Comparison of ENCODE assay signal across 1 cellular context in genomic region chr6:47135772-47136171, GRCh38.
TF ChIP-seq lines count a peak whose summit lies in the region.

No MANE protein-coding gene starts in this region.

TF ChIP-seq in HepG2, 621 proteins besides CTCF, POLR2A, EP300 and RAD21 (continued from another document and continues in another):
- TF ChIP-seq ZNF609 (CRISPR knock-in tag; IDR thresholded peaks at IDR 0.05; ENCODE audit: borderline replicate concordance) (no peak), KDM4B (CRISPR knock-in tag; IDR thresholded peaks at IDR 0.05) (peak; percentile 16; the same call in 1 of the 2 replicates), MYC (CRISPR knock-in tag; IDR thresholded peaks at IDR 0.05; ENCODE audit: borderline replicate concordance) (no peak), ZBTB37 (CRISPR knock-in tag; IDR thresholded peaks at IDR 0.05) (no peak), DRAP1 (CRISPR knock-in tag; IDR thresholded peaks at IDR 0.05) (0 out of 2 replicates have a peak, but pooled peaks have one; percentile 42), NONO (IDR thresholded peaks at IDR 0.05) (no peak), NONO (CRISPR knock-in tag; conservative IDR thresholded peaks at IDR 0.05) (no peak), ZNF17 (CRISPR knock-in tag; IDR thresholded peaks at IDR 0.05) (no peak), BCLAF1 (IDR thresholded peaks at IDR 0.05) (no peak), STAT6 (CRISPR knock-in tag; IDR thresholded peaks at IDR 0.05; ENCODE audit: borderline replicate concordance) (no peak), ZNF577 (CRISPR knock-in tag; IDR thresholded peaks at IDR 0.05; ENCODE audit: borderline replicate concordance, low read depth) (no peak), GTF2F1 (IDR thresholded peaks at IDR 0.05; ENCODE audit: low read length) (no peak), MAFK (conservative IDR thresholded peaks at IDR 0.05 in 1 of 2, IDR thresholded peaks at IDR 0.05 in 1 of 2; ENCODE audit: low read length in 2 of 2) (peak; percentile 80 to 95), HDAC2 (CRISPR knock-in tag; IDR thresholded peaks at IDR 0.05) (peak; percentile 78; the same call in 1 of the 2 replicates), ATF3 (CRISPR knock-in tag; IDR thresholded peaks at IDR 0.05) (peak; percentile 86; the same call in 1 of the 2 replicates), ZMAT5 (CRISPR knock-in tag; IDR thresholded peaks at IDR 0.05; ENCODE audit: borderline replicate concordance, low read depth) (no peak), ZBTB49 (CRISPR knock-in tag; IDR thresholded peaks at IDR 0.05; ENCODE audit: borderline replicate concordance) (no peak), FUBP1 (CRISPR knock-in tag; IDR thresholded peaks at IDR 0.05; ENCODE audit: borderline replicate concordance) (no peak), ZNF816 (CRISPR knock-in tag; IDR thresholded peaks at IDR 0.05; ENCODE audit: borderline replicate concordance) (no peak), ZNF597 (CRISPR knock-in tag; IDR thresholded peaks at IDR 0.05) (no peak), SMAD3 (CRISPR knock-in tag; IDR thresholded peaks at IDR 0.05) (peak; percentile 83), U2AF2 (IDR thresholded peaks at IDR 0.05; ENCODE audit: low read depth, low read length) (no peak), CEBPG (CRISPR knock-in tag; IDR thresholded peaks at IDR 0.05) (peak; percentile 93), KDM6A (CRISPR knock-in tag; IDR thresholded peaks at IDR 0.05; ENCODE audit: low read depth) (no peak), ISL2 (CRISPR knock-in tag; IDR thresholded peaks at IDR 0.05) (peak; percentile 93), SP140L (CRISPR knock-in tag; IDR thresholded peaks at IDR 0.05; ENCODE audit: borderline replicate concordance) (peak; percentile 71; the same call in 1 of the 2 replicates), HOXA9 (CRISPR knock-in tag; IDR thresholded peaks at IDR 0.05; ENCODE audit: borderline replicate concordance) (no peak), CENPT (CRISPR knock-in tag; IDR thresholded peaks at IDR 0.05; ENCODE audit: low read depth) (no peak), ZNF780A (CRISPR knock-in tag; IDR thresholded peaks at IDR 0.05) (no peak), ZNF234 (CRISPR knock-in tag; conservative IDR thresholded peaks at IDR 0.05) (no peak), ZNF644 (CRISPR knock-in tag; IDR thresholded peaks at IDR 0.05; ENCODE audit: low read depth) (peak; percentile 71), ZNF343 (CRISPR knock-in tag; IDR thresholded peaks at IDR 0.05) (no peak), ZNF549 (CRISPR knock-in tag; IDR thresholded peaks at IDR 0.05) (no peak), JARID2 (CRISPR knock-in tag; IDR thresholded peaks at IDR 0.05; ENCODE audit: insufficient replicate concordance) (no peak), ZNF30 (CRISPR knock-in tag; IDR thresholded peaks at IDR 0.05) (no peak), ZBTB43 (CRISPR knock-in tag; conservative IDR thresholded peaks at IDR 0.05) (0 out of 2 replicates have a peak, but pooled peaks have one; percentile 52), ZNF251 (CRISPR knock-in tag; IDR thresholded peaks at IDR 0.05) (no peak), ZBTB34 (CRISPR knock-in tag; IDR thresholded peaks at IDR 0.05) (no peak)
